Comparison of ENCODE assay signal across 16 cellular contexts in genomic region chr20:22572023-22572422, GRCh38. TPM values are rescaled to one million over a fixed set of nuclear protein-coding genes. Genes with fewer than 3 reads are reported as not detected.
DNase-seq lines count a peak whose midpoint lies in the region; ATAC-seq, FAIRE-seq and TF ChIP-seq lines count a peak whose summit lies in the region.
"Had no signal": no experiment of that assay in that cellular context is flagged by ENCODE, and none has a peak within 500 bp of the region (broad histone marks: within the 10 kb centered on the region; RNA-seq: fewer than 3 reads in every experiment).

No MANE protein-coding gene starts in this region.

- CTCF ChIA-PET in H1 (lab: Charles Lee; ENCODE audit: partially characterized antibody): interaction anchor here (0.7 to 8.4 kb wide), 10 partner anchors 9 to 578 kb away, joined by 3 to 69 read pairs (median 4); partner anchors contain the start of gene FOXA2
- CTCF ChIA-PET in CD4-positive, alpha-beta memory T cell (lab: Charles Lee; ENCODE audit: partially characterized antibody): no interaction called here

- H2BK5ac ChIP-seq in H1 (ENCODE audit: low read depth, low read length): no peak overlapping the region

- H3K27ac ChIP-seq in H1 (ENCODE audit: low read depth, low read length) (no peak overlapping the region), stomach (peak overlapping the region; percentile 78 to 93 (median 81)), heart right ventricle (no peak overlapping the region), spleen (no peak overlapping the region)
- H3K27ac ChIP-seq in CD4-positive, alpha-beta memory T cell (ENCODE audit: low read depth, low read length): no peak overlapping the region
- H3K27ac ChIP-seq: GM23248 had no signal

- no peak overlapping the region for H3K14ac ChIP-seq in H1 (ENCODE audit: insufficient read length)

- intact Hi-C loops in stomach (cut with DNase I; ENCODE audit: low total_unique reads) (no loop called here), heart right ventricle (cut with DNase I) (no loop called here), spleen (cut with DNase I; ENCODE audit: low total_unique reads) (no loop called here)
- intact Hi-C loops in CD4-positive, alpha-beta memory T cell (cut with micrococcal nuclease): no loop called here

- H3K18ac ChIP-seq in H1 (ENCODE audit: extremely low read depth, low read length): no peak overlapping the region

- H2BK120ac ChIP-seq in H1 (replicated peaks; ENCODE audit: low read depth, low read length): no peak overlapping the region

- no peak overlapping the region for H4K5ac ChIP-seq in H1 (ENCODE audit: insufficient read length, low read depth, low read length)

- H2AFZ ChIP-seq in H1 (ENCODE audit: low read length): no peak overlapping the region
- H2AFZ ChIP-seq: GM23248 had no signal

- H3K9ac ChIP-seq in H1 (replicated peaks in 1 of 4; ENCODE audit: extremely low read depth in 1 of 4, low read depth in 3 of 4, low read length in 3 of 4) (no peak overlapping the region), mucosa of stomach (ENCODE audit: low read length) (peak overlapping the region; percentile 25)
- H3K9ac ChIP-seq: GM23248 had no signal

- ATAC-seq in HG03025 (IDR thresholded peaks at IDR 0.05; ENCODE audit: low FRiP score, unreplicated experiment) (no peak), heart right ventricle (no peak)
- ATAC-seq: A549 had no signal

- no peak overlapping the region for H4K8ac ChIP-seq in H1 (ENCODE audit: extremely low read depth, insufficient read depth, low read length)

- peaks cover 12 to 23% of the 10 kb centered on the region in 2 experiments for H4K20me1 ChIP-seq in H1 (replicated peaks in 1 of 2; ENCODE audit: control insufficient read depth in 1 of 2, insufficient read depth in 2 of 2, low read length in 2 of 2)

- peaks cover 8% of the 10 kb centered on the region; the same call in 1 of the 2 replicates for H3K23me2 ChIP-seq in H1 (ENCODE audit: low read depth, low read length)

- POLR2A ChIA-PET in H1 (lab: Charles Lee; ENCODE audit: partially characterized antibody): interaction anchor here (2.1 to 2.6 kb wide), 2 partner anchors 9 to 10 kb away, joined by 7 to 9 read pairs; no protein-coding TSS in a partner anchor
- POLR2A ChIA-PET in CD4-positive, alpha-beta memory T cell (lab: Charles Lee; ENCODE audit: partially characterized antibody): no interaction called here

- TF ChIP-seq EP300 in H1 (IDR thresholded peaks at IDR 0.05; ENCODE audit: borderline replicate concordance in 1 of 2, low read depth in 2 of 2, low read length in 2 of 2) (no peak), stomach (IDR thresholded peaks at IDR 0.05) (no peak)

- H4K91ac ChIP-seq in H1 (replicated peaks; ENCODE audit: insufficient read length, low read length): no peak overlapping the region

- TF ChIP-seq POLR2A in H1 (IDR thresholded peaks at IDR 0.05; ENCODE audit: control extremely low read depth in 1 of 2, low read depth in 2 of 2, low read length in 2 of 2): no peak
- no peak for TF ChIP-seq POLR2A in stomach (IDR thresholded peaks at IDR 0.05)
- no peak for TF ChIP-seq POLR2A in spleen (IDR thresholded peaks at IDR 0.05)

- H3K4me1 Mint-ChIP-seq in CD4-positive, alpha-beta memory T cell: no peaks in the 10 kb centered on the region
- H3K4me1 Mint-ChIP-seq: CD14-positive monocyte; CD8-positive, alpha-beta memory T cell; IgD-negative memory B cell had no signal

- H3K4me3 ChIP-seq in H1 (ENCODE audit: extremely low read depth in 1 of 4, insufficient read depth in 2 of 4, low read depth in 3 of 4, low read length in 4 of 4) (no peak overlapping the region), mucosa of stomach (ENCODE audit: low read length) (no peak overlapping the region), stomach (peak overlapping the region in 1 of 4 donors; percentile 10), heart right ventricle (no peak overlapping the region), spleen (no peak overlapping the region)
- H3K4me3 ChIP-seq in CD4-positive, alpha-beta memory T cell (ENCODE audit: low read length in 2 of 2): no peak overlapping the region
- H3K4me3 ChIP-seq: A549, GM23248 had no signal

- no peaks in the 10 kb centered on the region for H3K9me3 ChIP-seq in H1 (ENCODE audit: insufficient read depth in 2 of 2, low read depth in 1 of 2, low read length in 1 of 2)
- no peaks in the 10 kb centered on the region for H3K9me3 ChIP-seq in mucosa of stomach (ENCODE audit: control insufficient read depth, low read length)
- no peaks in the 10 kb centered on the region for H3K9me3 ChIP-seq in stomach
- no peaks in the 10 kb centered on the region for H3K9me3 ChIP-seq in heart right ventricle
- no peaks in the 10 kb centered on the region for H3K9me3 ChIP-seq in CD4-positive, alpha-beta memory T cell (ENCODE audit: control insufficient read depth in 1 of 2, low read length in 2 of 2)
- H3K9me3 ChIP-seq in spleen: no peaks in the 10 kb centered on the region
- H3K9me3 ChIP-seq: A549 had no signal

- no peak overlapping the region for H3K23ac ChIP-seq in H1 (ENCODE audit: insufficient read length)

- no peak for FAIRE-seq in H1 (lab: Jason Lieb, UNC)
- FAIRE-seq: A549 had no signal

- H3K4me2 ChIP-seq in H1 (ENCODE audit: insufficient read depth in 1 of 2, low read depth in 2 of 2, low read length in 2 of 2): no peak overlapping the region; a peak in 1 of 4 replicates
- H3K4me2 ChIP-seq: A549 had no signal

- no peak for TF ChIP-seq CTCF in H1 (IDR thresholded peaks at IDR 0.05; ENCODE audit: control extremely low read depth in 1 of 3, insufficient read depth in 1 of 3, low read depth in 1 of 3, low read length in 3 of 3)
- no peak for TF ChIP-seq CTCF in stomach (IDR thresholded peaks at IDR 0.05)
- TF ChIP-seq CTCF in heart right ventricle (IDR thresholded peaks at IDR 0.05): no peak
- TF ChIP-seq CTCF in spleen (IDR thresholded peaks at IDR 0.05 in 8 of 11, conservative IDR thresholded peaks at IDR 0.05 in 3 of 11): no peak

- peaks cover 13 to 50% (median 22%) of the 10 kb centered on the region in 4 experiments for H3K4me1 ChIP-seq in H1 (replicated peaks in 1 of 4; ENCODE audit: control insufficient read depth in 3 of 4, insufficient read depth in 4 of 4, low read length in 3 of 4)
- peaks cover 62% of the 10 kb centered on the region for H3K4me1 ChIP-seq in mucosa of stomach (ENCODE audit: control insufficient read depth, insufficient read depth, low read length)
- H3K4me1 ChIP-seq in stomach: peaks cover 0 to 34% (median 18%) of the 10 kb centered on the region in 4 donors
- peaks cover 0 to 14% (median 0%) of the 10 kb centered on the region in 9 donors for H3K4me1 ChIP-seq in heart right ventricle
- H3K4me1 ChIP-seq in CD4-positive, alpha-beta memory T cell (ENCODE audit: insufficient read depth, low read length): no peaks in the 10 kb centered on the region
- peaks cover 0 to 14% (median 5%) of the 10 kb centered on the region in 6 donors for H3K4me1 ChIP-seq in spleen

- no peaks in the 10 kb centered on the region for H3K36me3 Mint-ChIP-seq in CD4-positive, alpha-beta memory T cell
- H3K36me3 Mint-ChIP-seq: CD14-positive monocyte, IgD-negative memory B cell had no signal

- H3K79me2 ChIP-seq in H1 (ENCODE audit: control insufficient read depth in 1 of 2, insufficient read depth in 2 of 2, low read length in 2 of 2): no peaks in the 10 kb centered on the region

- TF ChIP-seq RAD21 in H1 (IDR thresholded peaks at IDR 0.05 in 1 of 2, conservative IDR thresholded peaks at IDR 0.05 in 1 of 2; ENCODE audit: low read depth in 2 of 2, low read length in 2 of 2): no peak

- H3K56ac ChIP-seq in H1 (replicated peaks; ENCODE audit: insufficient read length, low read depth, low read length): no peak overlapping the region

- H2BK20ac ChIP-seq in H1 (ENCODE audit: low read length): no peak overlapping the region

- no peaks in the 10 kb centered on the region for H3K79me1 ChIP-seq in H1 (ENCODE audit: low read depth, low read length)

- H3K4me3 Mint-ChIP-seq in CD4-positive, alpha-beta memory T cell: no peak overlapping the region
- H3K4me3 Mint-ChIP-seq: CD8-positive, alpha-beta memory T cell had no signal

- H2BK12ac ChIP-seq in H1 (ENCODE audit: low read depth, low read length): no peak overlapping the region

- peaks cover 3 to 23% (median 8%) of the 10 kb centered on the region in 8 donors for H3K9me3 Mint-ChIP-seq in CD4-positive, alpha-beta memory T cell

- H3K27me3 ChIP-seq in H1 (replicated peaks in 1 of 4; ENCODE audit: control insufficient read depth in 3 of 4, extremely low read depth in 1 of 4, insufficient read depth in 3 of 4, low read length in 3 of 4): peaks cover 83 to 100% (median 95%) of the 10 kb centered on the region in 4 experiments
- peaks cover 20% of the 10 kb centered on the region for H3K27me3 ChIP-seq in mucosa of stomach (ENCODE audit: control insufficient read depth, insufficient read depth, low read length)
- peaks cover 0 to 99% (median 50%) of the 10 kb centered on the region in 3 donors for H3K27me3 ChIP-seq in stomach
- H3K27me3 ChIP-seq in heart right ventricle: peaks cover 33 to 100% (median 99%) of the 10 kb centered on the region in 7 donors
- H3K27me3 ChIP-seq in CD4-positive, alpha-beta memory T cell (ENCODE audit: insufficient read depth, low read length): peaks cover 15% of the 10 kb centered on the region
- H3K27me3 ChIP-seq in spleen (replicated peaks in 1 of 7): peaks cover 0 to 100% (median 97%) of the 10 kb centered on the region in 7 donors

- H3K36me3 ChIP-seq in H1 (ENCODE audit: control insufficient read depth in 2 of 4, insufficient read depth in 4 of 4, low read length in 3 of 4) (peaks cover 0 to 3% (median 0%) of the 10 kb centered on the region in 4 experiments; a peak in 1 of 8 replicates), mucosa of stomach (ENCODE audit: control insufficient read depth, insufficient read depth, low read length) (no peaks in the 10 kb centered on the region), stomach (no peaks in the 10 kb centered on the region), heart right ventricle (no peaks in the 10 kb centered on the region), spleen (no peaks in the 10 kb centered on the region)
- no peaks in the 10 kb centered on the region for H3K36me3 ChIP-seq in CD4-positive, alpha-beta memory T cell (ENCODE audit: insufficient read depth, low read length)

- H2AK5ac ChIP-seq in H1 (ENCODE audit: low read depth, low read length): no peak overlapping the region

- WGBS in H1 (ENCODE audit: extremely low coverage in 1 of 2, insufficient coverage in 1 of 2, insufficient read length in 1 of 2, insufficient replicate concordance in 2 of 2, low coverage in 1 of 2, low lambda C conversion rate in 2 of 2, missing lambda C conversion rate in 1 of 2), 2 experiments: 43% methylated on average over 3 of the region's 3 CpGs; no CpG with 5 or more reads in 1 of the 2 experiments
- 5 to 24% (median 9%) methylated on average over 3 of the region's 3 CpGs for WGBS in stomach, 5 donors
- WGBS in heart right ventricle, 2 donors: 8 to 14% methylated on average over 3 of the region's 3 CpGs
- 15 to 31% (median 19%) methylated on average over 3 of the region's 3 CpGs for WGBS in spleen, 5 donors

- no peak overlapping the region for H2BK15ac ChIP-seq in H1 (ENCODE audit: low read length)

- H3K27ac Mint-ChIP-seq in CD4-positive, alpha-beta memory T cell: no peak overlapping the region
- H3K27ac Mint-ChIP-seq: CD14-positive monocyte; CD8-positive, alpha-beta memory T cell; H9; IgD-negative memory B cell had no signal

- no peak for DNase-seq in H1 (ENCODE audit: low read depth in 1 of 2, low spot score in 2 of 2)
- DNase-seq in stomach: no peak
- no peak for DNase-seq in heart right ventricle
- DNase-seq in CD4-positive, alpha-beta memory T cell: no peak
- DNase-seq in spleen: no peak
- DNase-seq: CD8-positive, alpha-beta memory T cell; GF-D8; GM23248 had no signal

- peaks cover 39 to 55% of the 10 kb centered on the region in 2 donors for H3K27me3 Mint-ChIP-seq in CD4-positive, alpha-beta memory T cell

- H3K4ac ChIP-seq in H1 (replicated peaks; ENCODE audit: insufficient read length, low read depth, low read length): no peak overlapping the region

RNA-seq across cellular contexts. Expression of gene FOXA2, which starts 12.3 kb away (rescaled TPM):
- total RNA-seq in H1 (2021; fragmentation: NEBNext Ultra II Directional; extraction: Animal tissue kit (Norgen Biotek cat#: 25700)): 0.34 TPM in 1 of 2 replicates, not detected in the other
- polyA plus RNA-seq in H1 (2011; rRNA removed) (0.09 TPM in 1 of 2 replicates, not detected in the other), stomach (10 to 100 TPM in 2 of 3 donors, 1 to 10 TPM in 1; 9.4 to 32.7 (median 13.3) TPM), heart right ventricle (not detected), spleen (not detected)
- not detected for polyA plus RNA-seq in H1 (2011; cell fraction: cytosol; rRNA removed)
- 0.04 TPM for polyA plus RNA-seq in H1 (2011; cell fraction: nucleus; rRNA removed)
- 0.06 to 0.12 TPM (median 0.09 TPM) in 3 of 4 replicates, not detected in the other for polyA plus RNA-seq in H1 (2012, experiment 1 of 2)
- 0.12 TPM for polyA plus RNA-seq in H1 (2012, experiment 2 of 2)
- polyA plus RNA-seq in H1 (2013, experiment 1 of 2): 0.28 TPM
- polyA plus RNA-seq in H1 (2013, experiment 2 of 2): 0.31 TPM
- polyA minus RNA-seq in H1 (2011; rRNA and poly(A)+ RNA removed): not detected in 2 replicates
- not detected for polyA minus RNA-seq in H1 (2011; cell fraction: cytosol; rRNA and poly(A)+ RNA removed)
- polyA minus RNA-seq in H1 (2011; cell fraction: nucleus; rRNA and poly(A)+ RNA removed): not detected
- total RNA-seq in stomach (10 to 100 TPM in 4 of 5 donors, 1 to 10 TPM in 1; 7.5 to 62.0 (median 26.1) TPM), heart right ventricle (not detected), spleen (not detected)
- not detected for total RNA-seq in CD4-positive, alpha-beta memory T cell
- not detected for polyA plus RNA-seq in CD4-positive, alpha-beta memory T cell
- total RNA-seq: CD8-positive, alpha-beta memory T cell; GM23248; H9 had no signal
- polyA plus RNA-seq: AG04450; BJ; CD14-positive monocyte; CD8-positive, alpha-beta memory T cell; GM23248; IgD-negative memory B cell had no signal

Comparison
In these comparisons a context has a peak if more than half of its experiments do, and no peak if none do; other contexts are left out.
1. H3K27ac ChIP-seq: peak in stomach (5 of 5); none in H1 (single experiment), heart right ventricle (0 of 10), CD4-positive, alpha-beta memory T cell (single experiment) and spleen (0 of 8).